2 cellular contexts compared by ENCODE assay signal in the genomic region with DNA sequence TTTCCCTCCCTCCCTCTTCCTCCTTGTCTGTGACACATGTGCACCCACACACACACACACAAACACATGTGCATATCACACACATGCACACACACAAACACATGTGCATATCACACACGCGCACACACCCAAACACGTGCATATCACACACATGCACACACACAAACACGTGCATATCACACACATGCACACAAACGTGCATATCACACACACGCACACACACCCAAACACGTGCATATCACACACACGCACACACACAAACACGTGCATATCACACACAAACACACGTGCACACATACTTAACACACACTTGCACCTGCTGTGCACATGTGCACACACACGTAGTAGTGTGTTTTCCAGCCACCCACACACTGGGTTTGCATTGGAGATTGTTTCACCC.
TF ChIP-seq lines count a peak whose summit lies in the region.

No MANE protein-coding gene starts in this region.

TF ChIP-seq in GM12891, 5 proteins besides CTCF, POLR2A, EP300 and RAD21:
- TF ChIP-seq SPI1 (IDR thresholded peaks at IDR 0.05; ENCODE audit: low read depth, low read length), result no peak
- no peak for TF ChIP-seq TAF1 (IDR thresholded peaks at IDR 0.05; ENCODE audit: low read depth, low read length)
- no peak for TF ChIP-seq POU2F2 (IDR thresholded peaks at IDR 0.05; ENCODE audit: low read depth, low read length)
- no peak for TF ChIP-seq POLR2AphosphoS5 (IDR thresholded peaks at IDR 0.05; ENCODE audit: low read depth, low read length)
- TF ChIP-seq PAX5 (IDR thresholded peaks at IDR 0.05; ENCODE audit: insufficient read depth, low read length, severe bottlenecking), result no peak

TF ChIP-seq in H1, 55 proteins besides CTCF, POLR2A, EP300 and RAD21:
- no peak for TF ChIP-seq SP4 (IDR thresholded peaks at IDR 0.05; ENCODE audit: low read length)
- no peak for TF ChIP-seq POU5F1 (IDR thresholded peaks at IDR 0.05; ENCODE audit: low read depth, low read length)
- TF ChIP-seq RBBP5 (IDR thresholded peaks at IDR 0.05; ENCODE audit: borderline replicate concordance, low read depth, low read length), result no peak
- no peak for TF ChIP-seq RNF2 (IDR thresholded peaks at IDR 0.05; ENCODE audit: borderline replicate concordance, low read depth, low read length, missing control alignments, poor library complexity, severe bottlenecking)
- no peak for TF ChIP-seq SRF (IDR thresholded peaks at IDR 0.05; ENCODE audit: low read depth, low read length)
- TF ChIP-seq KDM1A (IDR thresholded peaks at IDR 0.05; ENCODE audit: borderline replicate concordance, low read length), result no peak
- TF ChIP-seq PHF8 (conservative IDR thresholded peaks at IDR 0.05; ENCODE audit: low read depth, low read length), result no peak
- no peak for TF ChIP-seq GTF2F1 (IDR thresholded peaks at IDR 0.05; ENCODE audit: borderline replicate concordance, low read depth, low read length)
- TF ChIP-seq KDM4A (IDR thresholded peaks at IDR 0.05; ENCODE audit: low read depth, low read length, severe bottlenecking), result no peak
- no peak for TF ChIP-seq CTBP2 (IDR thresholded peaks at IDR 0.05; ENCODE audit: borderline replicate concordance, insufficient read depth, insufficient read length, low read length)
- TF ChIP-seq BRCA1 (IDR thresholded peaks at IDR 0.05; ENCODE audit: low read depth, low read length), result no peak
- no peak for TF ChIP-seq SP1 (IDR thresholded peaks at IDR 0.05; ENCODE audit: low read depth, low read length)
- TF ChIP-seq TAF1 (IDR thresholded peaks at IDR 0.05; ENCODE audit: low read depth, low read length), result no peak
- TF ChIP-seq EZH2 (IDR thresholded peaks at IDR 0.05; ENCODE audit: low read depth, low read length, severe bottlenecking), result no peak
- no peak for TF ChIP-seq CBX5 (IDR thresholded peaks at IDR 0.05; ENCODE audit: low read depth, low read length)
- no peak for TF ChIP-seq JUN (IDR thresholded peaks at IDR 0.05; ENCODE audit: low read depth, low read length)
- no peak for TF ChIP-seq SUZ12 (IDR thresholded peaks at IDR 0.05; ENCODE audit: low read length)
- no peak for TF ChIP-seq TBP (IDR thresholded peaks at IDR 0.05; ENCODE audit: low read depth, low read length)
